9 cellular contexts compared by ENCODE assay signal in genomic region chr19:57615346-57615745, GRCh38. TPM values are rescaled to one million over a fixed set of nuclear protein-coding genes. Genes with fewer than 3 reads are reported as not detected.
DNase-seq lines count a peak whose midpoint lies in the region; ATAC-seq and TF ChIP-seq lines count a peak whose summit lies in the region.
"Had no signal": no experiment of that assay in that cellular context is flagged by ENCODE, and none has a peak within 500 bp of the region (broad histone marks: within the 10 kb centered on the region; RNA-seq: fewer than 3 reads in every experiment).

No MANE protein-coding gene starts in this region.

- H3K4me1 ChIP-seq in iPS-20b (ENCODE audit: insufficient read depth, low read length) (no peaks in the 10 kb centered on the region), suprapubic skin (peaks cover 4% of the 10 kb centered on the region)

- H3K9me3 ChIP-seq in iPS-20b (ENCODE audit: insufficient read depth, low read depth, low read length) (peaks cover 68% of the 10 kb centered on the region), suprapubic skin (peaks cover 52% of the 10 kb centered on the region)

- H3K27ac Mint-ChIP-seq in activated naive CD4-positive, alpha-beta T cell treated with anti-CD3 and anti-CD28 coated beads for 36 hours, result no peak overlapping the region
- peak overlapping the region; percentile 72 for H3K27ac Mint-ChIP-seq in activated T-helper 1 cell treated with anti-CD3 and anti-CD28 coated beads, Interleukin-12 subunit alpha, Interleukin-12 subunit beta, Interleukin-2, Interleukin-4 antibody, amounts not matched to agents 30 ng/mL and 10 ng/mL and 1 ng/mL, durations not matched to agents 14 hours and 24 hours and 36 hours

- no peaks in the 10 kb centered on the region for H3K27me3 Mint-ChIP-seq in activated naive CD4-positive, alpha-beta T cell treated with anti-CD3 and anti-CD28 coated beads for 36 hours (ENCODE audit: low read depth)
- H3K27me3 Mint-ChIP-seq in activated T-helper 1 cell treated with anti-CD3 and anti-CD28 coated beads, Interleukin-12 subunit alpha, Interleukin-12 subunit beta, Interleukin-2, Interleukin-4 antibody, amounts not matched to agents 30 ng/mL and 10 ng/mL and 1 ng/mL, durations not matched to agents 14 hours and 24 hours and 36 hours (ENCODE audit: insufficient read depth), result no peaks in the 10 kb centered on the region

- H3K9ac ChIP-seq in iPS-20b (ENCODE audit: low read depth, low read length), result no peak overlapping the region

- H3K4me1 Mint-ChIP-seq in activated naive CD4-positive, alpha-beta T cell treated with anti-CD3 and anti-CD28 coated beads for 36 hours (ENCODE audit: low read depth), result peaks cover 24% of the 10 kb centered on the region
- H3K4me1 Mint-ChIP-seq in activated T-helper 1 cell treated with anti-CD3 and anti-CD28 coated beads, Interleukin-12 subunit alpha, Interleukin-12 subunit beta, Interleukin-2, Interleukin-4 antibody, amounts not matched to agents 30 ng/mL and 10 ng/mL and 1 ng/mL, durations not matched to agents 14 hours and 24 hours and 36 hours (ENCODE audit: low read depth), result peaks cover 11% of the 10 kb centered on the region

- H3K27me3 ChIP-seq in iPS-20b (ENCODE audit: insufficient read depth, low read length) (no peaks in the 10 kb centered on the region), suprapubic skin (no peaks in the 10 kb centered on the region)

- intact Hi-C loops in activated naive CD4-positive, alpha-beta T cell treated with anti-CD3 and anti-CD28 coated beads for 36 hours (cut with micrococcal nuclease), result loop anchor here (2.0 kb wide), 1 partner anchor 37 kb away; the partner anchor contains the start of gene ZNF416
- intact Hi-C loops in activated T-helper 1 cell treated with anti-CD3 and anti-CD28 coated beads, Interleukin-12 subunit alpha, Interleukin-12 subunit beta, Interleukin-2, Interleukin-4 antibody, amounts not matched to agents 30 ng/mL and 10 ng/mL and 1 ng/mL, durations not matched to agents 14 hours and 24 hours and 36 hours (cut with micrococcal nuclease), result loop anchor here (10.0 kb wide), 1 partner anchor 539 kb away; the partner anchor contains the start of gene ZNF329

- H3K36me3 ChIP-seq in iPS-20b (ENCODE audit: insufficient read depth, low read depth, low read length) (peaks cover 53% of the 10 kb centered on the region), suprapubic skin (peaks cover 48% of the 10 kb centered on the region)

- TF ChIP-seq EP300 in suprapubic skin (IDR thresholded peaks at IDR 0.05), result no peak

- peaks cover 66% of the 10 kb centered on the region for H3K36me3 Mint-ChIP-seq in activated naive CD4-positive, alpha-beta T cell treated with anti-CD3 and anti-CD28 coated beads for 36 hours (ENCODE audit: low read depth)
- H3K36me3 Mint-ChIP-seq in activated T-helper 1 cell treated with anti-CD3 and anti-CD28 coated beads, Interleukin-12 subunit alpha, Interleukin-12 subunit beta, Interleukin-2, Interleukin-4 antibody, amounts not matched to agents 30 ng/mL and 10 ng/mL and 1 ng/mL, durations not matched to agents 14 hours and 24 hours and 36 hours (ENCODE audit: low read depth), result peaks cover 54% of the 10 kb centered on the region

- DNase-seq in activated naive CD4-positive, alpha-beta T cell treated with anti-CD3 and anti-CD28 coated beads for 36 hours, result no peak
- no peak for DNase-seq in activated naive CD4-positive, alpha-beta T cell treated with anti-CD3 and anti-CD28 coated beads, Interleukin-2, amount 50 U/mL, for 16 hours
- DNase-seq in activated T-helper 1 cell treated with anti-CD3 and anti-CD28 coated beads, Interleukin-12 subunit alpha, Interleukin-12 subunit beta, Interleukin-2, Interleukin-4 antibody, amounts not matched to agents 30 ng/mL and 10 ng/mL and 1 ng/mL, durations not matched to agents 14 hours and 24 hours and 36 hours (ENCODE audit: low spot score), result no peak
- no peak for DNase-seq in suprapubic skin (ENCODE audit: low spot score in 2 of 2)
- DNase-seq in HuH-7.5 (ENCODE audit: low spot score), result no peak
- DNase-seq in NCI-H524 (lab: John Stamatoyannopoulos, UW), result no peak
- DNase-seq: cortex of kidney had no signal

- CTCF ChIA-PET in activated naive CD4-positive, alpha-beta T cell treated with anti-CD3 and anti-CD28 coated beads for 36 hours (lab: Charles Lee), result no interaction called here

- H3K9me3 Mint-ChIP-seq in activated naive CD4-positive, alpha-beta T cell treated with anti-CD3 and anti-CD28 coated beads for 36 hours, result peaks cover 72% of the 10 kb centered on the region
- H3K9me3 Mint-ChIP-seq in activated T-helper 1 cell treated with anti-CD3 and anti-CD28 coated beads, Interleukin-12 subunit alpha, Interleukin-12 subunit beta, Interleukin-2, Interleukin-4 antibody, amounts not matched to agents 30 ng/mL and 10 ng/mL and 1 ng/mL, durations not matched to agents 14 hours and 24 hours and 36 hours, result peaks cover 83% of the 10 kb centered on the region

- ATAC-seq in GM18909 (IDR thresholded peaks at IDR 0.05; ENCODE audit: poor library complexity, unreplicated experiment), result no peak

- H3K4me3 Mint-ChIP-seq in activated naive CD4-positive, alpha-beta T cell treated with anti-CD3 and anti-CD28 coated beads for 36 hours, result peak overlapping the region; percentile 92
- peak overlapping the region; percentile 90 for H3K4me3 Mint-ChIP-seq in activated T-helper 1 cell treated with anti-CD3 and anti-CD28 coated beads, Interleukin-12 subunit alpha, Interleukin-12 subunit beta, Interleukin-2, Interleukin-4 antibody, amounts not matched to agents 30 ng/mL and 10 ng/mL and 1 ng/mL, durations not matched to agents 14 hours and 24 hours and 36 hours

- H3K4me3 ChIP-seq in iPS-20b (ENCODE audit: low read length), result peak overlapping the region; percentile 93
- peak overlapping the region; percentile 98 for H3K4me3 ChIP-seq in suprapubic skin

- no peak overlapping the region for H3K27ac ChIP-seq in iPS-20b (ENCODE audit: low read length)
- H3K27ac ChIP-seq in suprapubic skin, result no peak overlapping the region

- no peak for TF ChIP-seq CTCF in suprapubic skin (IDR thresholded peaks at IDR 0.05)

- TF ChIP-seq POLR2A in suprapubic skin (IDR thresholded peaks at IDR 0.05), result no peak

- WGBS in suprapubic skin, result 79% methylated on average over 3 of the region's 3 CpGs

RNA-seq across cellular contexts. Expression of gene ZNF134, which starts 1.3 kb away (rescaled TPM):
- total RNA-seq in activated naive CD4-positive, alpha-beta T cell treated with anti-CD3 and anti-CD28 coated beads for 36 hours, result 1 to 10 TPM; 6.9 to 7.0 TPM
- total RNA-seq in activated T-helper 1 cell treated with anti-CD3 and anti-CD28 coated beads, Interleukin-12 subunit alpha, Interleukin-12 subunit beta, Interleukin-2, Interleukin-4 antibody, amounts not matched to agents 30 ng/mL and 10 ng/mL and 1 ng/mL, durations not matched to agents 14 hours and 24 hours and 36 hours, result 8.4 and 9.4 TPM in 2 replicates
- total RNA-seq in suprapubic skin, result 10 to 100 TPM; 15.8 to 35.0 (median 21.5) TPM

RNA-seq across cellular contexts. Expression of gene ZNF530, which starts 15.7 kb away (rescaled TPM):
- 1 to 10 TPM; 4.0 to 4.4 TPM for total RNA-seq in activated naive CD4-positive, alpha-beta T cell treated with anti-CD3 and anti-CD28 coated beads for 36 hours
- 5.4 and 7.3 TPM in 2 replicates for total RNA-seq in activated T-helper 1 cell treated with anti-CD3 and anti-CD28 coated beads, Interleukin-12 subunit alpha, Interleukin-12 subunit beta, Interleukin-2, Interleukin-4 antibody, amounts not matched to agents 30 ng/mL and 10 ng/mL and 1 ng/mL, durations not matched to agents 14 hours and 24 hours and 36 hours
- total RNA-seq in suprapubic skin, result 1 to 10 TPM; 4.7 to 9.7 (median 7.2) TPM

RNA-seq across cellular contexts. Expression of gene ZNF211, which starts 17.6 kb away (rescaled TPM):
- total RNA-seq in activated naive CD4-positive, alpha-beta T cell treated with anti-CD3 and anti-CD28 coated beads for 36 hours, result 1 to 10 TPM; 5.2 to 5.7 TPM
- total RNA-seq in activated T-helper 1 cell treated with anti-CD3 and anti-CD28 coated beads, Interleukin-12 subunit alpha, Interleukin-12 subunit beta, Interleukin-2, Interleukin-4 antibody, amounts not matched to agents 30 ng/mL and 10 ng/mL and 1 ng/mL, durations not matched to agents 14 hours and 24 hours and 36 hours, result 8.3 and 8.4 TPM in 2 replicates
- total RNA-seq in suprapubic skin, result 10 to 100 TPM in 3 of 4 donors, 1 to 10 TPM in 1; 7.5 to 21.3 (median 14.1) TPM

RNA-seq across cellular contexts. Expression of gene ZIK1, which starts 31.4 kb away (rescaled TPM):
- total RNA-seq in activated naive CD4-positive, alpha-beta T cell treated with anti-CD3 and anti-CD28 coated beads for 36 hours, result 1 to 10 TPM; 3.3 to 3.6 TPM
- total RNA-seq in activated T-helper 1 cell treated with anti-CD3 and anti-CD28 coated beads, Interleukin-12 subunit alpha, Interleukin-12 subunit beta, Interleukin-2, Interleukin-4 antibody, amounts not matched to agents 30 ng/mL and 10 ng/mL and 1 ng/mL, durations not matched to agents 14 hours and 24 hours and 36 hours, result 3.9 and 4.0 TPM in 2 replicates
- 1 to 10 TPM; 3.0 to 5.7 (median 4.1) TPM for total RNA-seq in suprapubic skin

RNA-seq across cellular contexts. Expression of gene ZNF416, which starts 36.6 kb away (rescaled TPM):
- 1 to 10 TPM; 1.5 to 2.0 TPM for total RNA-seq in activated naive CD4-positive, alpha-beta T cell treated with anti-CD3 and anti-CD28 coated beads for 36 hours
- 3.2 and 3.7 TPM in 2 replicates for total RNA-seq in activated T-helper 1 cell treated with anti-CD3 and anti-CD28 coated beads, Interleukin-12 subunit alpha, Interleukin-12 subunit beta, Interleukin-2, Interleukin-4 antibody, amounts not matched to agents 30 ng/mL and 10 ng/mL and 1 ng/mL, durations not matched to agents 14 hours and 24 hours and 36 hours
- 1 to 10 TPM; 5.3 to 8.7 (median 6.1) TPM for total RNA-seq in suprapubic skin
